ENCODE assay signal across 1 cellular context in the genomic region with DNA sequence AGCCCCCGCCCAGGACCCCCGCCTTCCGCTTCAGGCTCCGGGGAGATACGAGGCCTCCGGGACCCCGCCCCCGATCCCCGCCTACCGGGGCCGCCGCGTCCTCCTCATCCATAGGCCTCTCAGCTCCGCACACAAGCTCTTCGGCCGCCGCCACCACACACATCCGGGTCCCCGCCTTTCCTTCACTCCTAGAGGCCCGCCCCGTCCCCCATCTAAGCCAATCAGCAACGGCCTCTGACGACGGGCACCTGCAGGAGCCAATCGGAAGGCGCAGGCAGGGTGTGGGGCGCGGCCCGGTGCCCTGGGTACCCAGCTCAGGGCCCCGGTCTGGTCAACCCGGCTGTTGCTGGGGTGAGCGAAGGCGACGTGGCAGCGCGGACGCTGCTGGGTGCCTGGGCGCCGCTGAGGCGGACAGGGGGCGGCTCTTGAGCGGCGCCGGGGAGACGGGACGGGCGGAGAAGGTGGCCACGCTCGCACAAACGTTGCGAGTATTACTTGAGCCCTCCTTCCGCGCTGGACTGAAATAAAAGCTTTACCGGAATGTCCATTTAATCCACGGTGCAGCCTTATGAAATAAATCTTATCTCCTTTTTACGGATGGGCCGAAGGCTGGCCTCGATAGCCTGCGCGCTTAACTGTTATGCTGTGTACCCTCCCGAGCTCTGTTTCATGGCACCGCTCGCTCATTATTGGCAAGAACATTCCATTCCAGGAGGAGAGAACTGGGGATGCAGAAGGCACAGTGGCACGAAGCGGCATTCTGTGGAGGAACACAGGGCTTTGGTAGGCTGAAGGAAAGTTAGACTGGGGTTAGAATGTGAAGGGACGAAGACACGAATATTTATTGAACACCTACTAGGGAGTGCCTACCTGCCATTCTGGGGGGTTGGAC.
A peak's percentile ranks its signal among the peaks of the same experiment; 100 is the strongest.
TF ChIP-seq lines count a peak whose summit lies in the region.

A gene with protein sequence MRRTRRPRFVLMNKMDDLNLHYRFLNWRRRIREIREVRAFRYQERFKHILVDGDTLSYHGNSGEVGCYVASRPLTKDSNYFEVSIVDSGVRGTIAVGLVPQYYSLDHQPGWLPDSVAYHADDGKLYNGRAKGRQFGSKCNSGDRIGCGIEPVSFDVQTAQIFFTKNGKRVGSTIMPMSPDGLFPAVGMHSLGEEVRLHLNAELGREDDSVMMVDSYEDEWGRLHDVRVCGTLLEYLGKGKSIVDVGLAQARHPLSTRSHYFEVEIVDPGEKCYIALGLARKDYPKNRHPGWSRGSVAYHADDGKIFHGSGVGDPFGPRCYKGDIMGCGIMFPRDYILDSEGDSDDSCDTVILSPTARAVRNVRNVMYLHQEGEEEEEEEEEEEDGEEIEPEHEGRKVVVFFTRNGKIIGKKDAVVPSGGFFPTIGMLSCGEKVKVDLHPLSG (minus strand): TSS at position 165 of the 892 bp plus-strand sequence. CDS start 57 bp downstream, at position 108.

TF ChIP-seq in HepG2, 621 proteins besides CTCF, POLR2A, EP300 and RAD21 (continued from another document and continues in another):
- TF ChIP-seq, protein P1, sequence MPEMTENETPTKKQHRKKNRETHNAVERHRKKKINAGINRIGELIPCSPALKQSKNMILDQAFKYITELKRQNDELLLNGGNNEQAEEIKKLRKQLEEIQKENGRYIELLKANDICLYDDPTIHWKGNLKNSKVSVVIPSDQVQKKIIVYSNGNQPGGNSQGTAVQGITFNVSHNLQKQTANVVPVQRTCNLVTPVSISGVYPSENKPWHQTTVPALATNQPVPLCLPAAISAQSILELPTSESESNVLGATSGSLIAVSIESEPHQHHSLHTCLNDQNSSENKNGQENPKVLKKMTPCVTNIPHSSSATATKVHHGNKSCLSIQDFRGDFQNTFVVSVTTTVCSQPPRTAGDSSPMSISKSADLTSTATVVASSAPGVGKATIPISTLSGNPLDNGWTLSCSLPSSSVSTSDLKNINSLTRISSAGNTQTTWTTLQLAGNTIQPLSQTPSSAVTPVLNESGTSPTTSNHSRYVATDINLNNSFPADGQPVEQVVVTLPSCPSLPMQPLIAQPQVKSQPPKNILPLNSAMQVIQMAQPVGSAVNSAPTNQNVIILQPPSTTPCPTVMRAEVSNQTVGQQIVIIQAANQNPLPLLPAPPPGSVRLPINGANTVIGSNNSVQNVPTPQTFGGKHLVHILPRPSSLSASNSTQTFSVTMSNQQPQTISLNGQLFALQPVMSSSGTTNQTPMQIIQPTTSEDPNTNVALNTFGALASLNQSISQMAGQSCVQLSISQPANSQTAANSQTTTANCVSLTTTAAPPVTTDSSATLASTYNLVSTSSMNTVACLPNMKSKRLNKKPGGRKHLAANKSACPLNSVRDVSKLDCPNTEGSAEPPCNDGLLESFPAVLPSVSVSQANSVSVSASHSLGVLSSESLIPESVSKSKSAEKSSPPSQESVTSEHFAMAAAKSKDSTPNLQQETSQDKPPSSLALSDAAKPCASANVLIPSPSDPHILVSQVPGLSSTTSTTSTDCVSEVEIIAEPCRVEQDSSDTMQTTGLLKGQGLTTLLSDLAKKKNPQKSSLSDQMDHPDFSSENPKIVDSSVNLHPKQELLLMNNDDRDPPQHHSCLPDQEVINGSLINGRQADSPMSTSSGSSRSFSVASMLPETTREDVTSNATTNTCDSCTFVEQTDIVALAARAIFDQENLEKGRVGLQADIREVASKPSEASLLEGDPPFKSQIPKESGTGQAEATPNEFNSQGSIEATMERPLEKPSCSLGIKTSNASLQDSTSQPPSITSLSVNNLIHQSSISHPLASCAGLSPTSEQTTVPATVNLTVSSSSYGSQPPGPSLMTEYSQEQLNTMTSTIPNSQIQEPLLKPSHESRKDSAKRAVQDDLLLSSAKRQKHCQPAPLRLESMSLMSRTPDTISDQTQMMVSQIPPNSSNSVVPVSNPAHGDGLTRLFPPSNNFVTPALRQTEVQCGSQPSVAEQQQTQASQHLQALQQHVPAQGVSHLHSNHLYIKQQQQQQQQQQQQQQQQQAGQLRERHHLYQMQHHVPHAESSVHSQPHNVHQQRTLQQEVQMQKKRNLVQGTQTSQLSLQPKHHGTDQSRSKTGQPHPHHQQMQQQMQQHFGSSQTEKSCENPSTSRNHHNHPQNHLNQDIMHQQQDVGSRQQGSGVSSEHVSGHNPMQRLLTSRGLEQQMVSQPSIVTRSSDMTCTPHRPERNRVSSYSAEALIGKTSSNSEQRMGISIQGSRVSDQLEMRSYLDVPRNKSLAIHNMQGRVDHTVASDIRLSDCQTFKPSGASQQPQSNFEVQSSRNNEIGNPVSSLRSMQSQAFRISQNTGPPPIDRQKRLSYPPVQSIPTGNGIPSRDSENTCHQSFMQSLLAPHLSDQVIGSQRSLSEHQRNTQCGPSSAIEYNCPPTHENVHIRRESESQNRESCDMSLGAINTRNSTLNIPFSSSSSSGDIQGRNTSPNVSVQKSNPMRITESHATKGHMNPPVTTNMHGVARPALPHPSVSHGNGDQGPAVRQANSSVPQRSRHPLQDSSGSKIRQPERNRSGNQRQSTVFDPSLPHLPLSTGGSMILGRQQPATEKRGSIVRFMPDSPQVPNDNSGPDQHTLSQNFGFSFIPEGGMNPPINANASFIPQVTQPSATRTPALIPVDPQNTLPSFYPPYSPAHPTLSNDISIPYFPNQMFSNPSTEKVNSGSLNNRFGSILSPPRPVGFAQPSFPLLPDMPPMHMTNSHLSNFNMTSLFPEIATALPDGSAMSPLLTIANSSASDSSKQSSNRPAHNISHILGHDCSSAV (CRISPR knock-in tag; IDR thresholded peaks at IDR 0.05; ENCODE audit: borderline replicate concordance): no peak
- TF ChIP-seq, protein P2, sequence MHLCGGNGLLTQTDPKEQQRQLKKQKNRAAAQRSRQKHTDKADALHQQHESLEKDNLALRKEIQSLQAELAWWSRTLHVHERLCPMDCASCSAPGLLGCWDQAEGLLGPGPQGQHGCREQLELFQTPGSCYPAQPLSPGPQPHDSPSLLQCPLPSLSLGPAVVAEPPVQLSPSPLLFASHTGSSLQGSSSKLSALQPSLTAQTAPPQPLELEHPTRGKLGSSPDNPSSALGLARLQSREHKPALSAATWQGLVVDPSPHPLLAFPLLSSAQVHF (CRISPR knock-in tag; IDR thresholded peaks at IDR 0.05): no peak
- TF ChIP-seq NCOA1 (CRISPR knock-in tag; IDR thresholded peaks at IDR 0.05) (no peak), ZNF75D (CRISPR knock-in tag; IDR thresholded peaks at IDR 0.05; ENCODE audit: borderline replicate concordance) (no peak), ZFP36L1 (CRISPR knock-in tag; IDR thresholded peaks at IDR 0.05) (0 out of 2 replicates have a peak, but pooled peaks have one; percentile 14), FOXA3 (CRISPR knock-in tag; IDR thresholded peaks at IDR 0.05) (0 out of 2 replicates have a peak, but pooled peaks have one; percentile 30), MTF1 (CRISPR knock-in tag; IDR thresholded peaks at IDR 0.05) (no peak), CC2D1A (CRISPR knock-in tag; IDR thresholded peaks at IDR 0.05) (no peak), ZNF709 (CRISPR knock-in tag; IDR thresholded peaks at IDR 0.05) (peak; percentile 92), ZKSCAN8 (CRISPR knock-in tag; IDR thresholded peaks at IDR 0.05; ENCODE audit: borderline replicate concordance) (no peak), ZNF556 (CRISPR knock-in tag; IDR thresholded peaks at IDR 0.05; ENCODE audit: borderline replicate concordance) (no peak), NBN (conservative IDR thresholded peaks at IDR 0.05) (no peak), FOXP1 (IDR thresholded peaks at IDR 0.05) (no peak), FOXP1 (CRISPR knock-in tag; IDR thresholded peaks at IDR 0.05) (no peak), ZSCAN9 (CRISPR knock-in tag; IDR thresholded peaks at IDR 0.05; ENCODE audit: borderline replicate concordance) (peak; percentile 60; the same call in 1 of the 2 replicates), NFE2 (CRISPR knock-in tag; IDR thresholded peaks at IDR 0.05) (no peak), SOX5 (CRISPR knock-in tag; IDR thresholded peaks at IDR 0.05; ENCODE audit: borderline replicate concordance) (no peak; the same call in 1 of the 2 replicates), NR2F6 (IDR thresholded peaks at IDR 0.05) (no peak), NR2F6 (CRISPR knock-in tag; IDR thresholded peaks at IDR 0.05) (no peak; the same call in 1 of the 2 replicates), HDAC1 (CRISPR knock-in tag; IDR thresholded peaks at IDR 0.05) (peak; percentile 83), FOXJ3 (CRISPR knock-in tag; IDR thresholded peaks at IDR 0.05; ENCODE audit: borderline replicate concordance) (no peak), ELF3 (CRISPR knock-in tag; IDR thresholded peaks at IDR 0.05) (peak; percentile 30; the same call in 1 of the 2 replicates), GTF3A (CRISPR knock-in tag; conservative IDR thresholded peaks at IDR 0.05) (no peak), ZNF773 (CRISPR knock-in tag; IDR thresholded peaks at IDR 0.05; ENCODE audit: borderline replicate concordance) (peak; percentile 83; the same call in 1 of the 2 replicates), ZNF121 (CRISPR knock-in tag; IDR thresholded peaks at IDR 0.05) (no peak)
- TF ChIP-seq, protein P3, sequence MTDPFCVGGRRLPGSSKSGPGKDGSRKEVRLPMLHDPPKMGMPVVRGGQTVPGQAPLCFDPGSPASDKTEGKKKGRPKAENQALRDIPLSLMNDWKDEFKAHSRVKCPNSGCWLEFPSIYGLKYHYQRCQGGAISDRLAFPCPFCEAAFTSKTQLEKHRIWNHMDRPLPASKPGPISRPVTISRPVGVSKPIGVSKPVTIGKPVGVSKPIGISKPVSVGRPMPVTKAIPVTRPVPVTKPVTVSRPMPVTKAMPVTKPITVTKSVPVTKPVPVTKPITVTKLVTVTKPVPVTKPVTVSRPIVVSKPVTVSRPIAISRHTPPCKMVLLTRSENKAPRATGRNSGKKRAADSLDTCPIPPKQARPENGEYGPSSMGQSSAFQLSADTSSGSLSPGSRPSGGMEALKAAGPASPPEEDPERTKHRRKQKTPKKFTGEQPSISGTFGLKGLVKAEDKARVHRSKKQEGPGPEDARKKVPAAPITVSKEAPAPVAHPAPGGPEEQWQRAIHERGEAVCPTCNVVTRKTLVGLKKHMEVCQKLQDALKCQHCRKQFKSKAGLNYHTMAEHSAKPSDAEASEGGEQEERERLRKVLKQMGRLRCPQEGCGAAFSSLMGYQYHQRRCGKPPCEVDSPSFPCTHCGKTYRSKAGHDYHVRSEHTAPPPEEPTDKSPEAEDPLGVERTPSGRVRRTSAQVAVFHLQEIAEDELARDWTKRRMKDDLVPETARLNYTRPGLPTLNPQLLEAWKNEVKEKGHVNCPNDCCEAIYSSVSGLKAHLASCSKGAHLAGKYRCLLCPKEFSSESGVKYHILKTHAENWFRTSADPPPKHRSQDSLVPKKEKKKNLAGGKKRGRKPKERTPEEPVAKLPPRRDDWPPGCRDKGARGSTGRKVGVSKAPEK (CRISPR knock-in tag; IDR thresholded peaks at IDR 0.05; ENCODE audit: borderline replicate concordance): no peak
- TF ChIP-seq, protein P4, sequence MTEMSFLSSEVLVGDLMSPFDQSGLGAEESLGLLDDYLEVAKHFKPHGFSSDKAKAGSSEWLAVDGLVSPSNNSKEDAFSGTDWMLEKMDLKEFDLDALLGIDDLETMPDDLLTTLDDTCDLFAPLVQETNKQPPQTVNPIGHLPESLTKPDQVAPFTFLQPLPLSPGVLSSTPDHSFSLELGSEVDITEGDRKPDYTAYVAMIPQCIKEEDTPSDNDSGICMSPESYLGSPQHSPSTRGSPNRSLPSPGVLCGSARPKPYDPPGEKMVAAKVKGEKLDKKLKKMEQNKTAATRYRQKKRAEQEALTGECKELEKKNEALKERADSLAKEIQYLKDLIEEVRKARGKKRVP (CRISPR knock-in tag; IDR thresholded peaks at IDR 0.05): 0 out of 4 replicates have a peak, but pooled peaks of 1 of the 2 experiments have one; percentile 14
- TF ChIP-seq, protein P5, sequence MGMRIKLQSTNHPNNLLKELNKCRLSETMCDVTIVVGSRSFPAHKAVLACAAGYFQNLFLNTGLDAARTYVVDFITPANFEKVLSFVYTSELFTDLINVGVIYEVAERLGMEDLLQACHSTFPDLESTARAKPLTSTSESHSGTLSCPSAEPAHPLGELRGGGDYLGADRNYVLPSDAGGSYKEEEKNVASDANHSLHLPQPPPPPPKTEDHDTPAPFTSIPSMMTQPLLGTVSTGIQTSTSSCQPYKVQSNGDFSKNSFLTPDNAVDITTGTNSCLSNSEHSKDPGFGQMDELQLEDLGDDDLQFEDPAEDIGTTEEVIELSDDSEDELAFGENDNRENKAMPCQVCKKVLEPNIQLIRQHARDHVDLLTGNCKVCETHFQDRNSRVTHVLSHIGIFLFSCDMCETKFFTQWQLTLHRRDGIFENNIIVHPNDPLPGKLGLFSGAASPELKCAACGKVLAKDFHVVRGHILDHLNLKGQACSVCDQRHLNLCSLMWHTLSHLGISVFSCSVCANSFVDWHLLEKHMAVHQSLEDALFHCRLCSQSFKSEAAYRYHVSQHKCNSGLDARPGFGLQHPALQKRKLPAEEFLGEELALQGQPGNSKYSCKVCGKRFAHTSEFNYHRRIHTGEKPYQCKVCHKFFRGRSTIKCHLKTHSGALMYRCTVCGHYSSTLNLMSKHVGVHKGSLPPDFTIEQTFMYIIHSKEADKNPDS (CRISPR knock-in tag; IDR thresholded peaks at IDR 0.05): 0 out of 2 replicates have a peak, but pooled peaks have one; percentile 3
- TF ChIP-seq, protein P6, sequence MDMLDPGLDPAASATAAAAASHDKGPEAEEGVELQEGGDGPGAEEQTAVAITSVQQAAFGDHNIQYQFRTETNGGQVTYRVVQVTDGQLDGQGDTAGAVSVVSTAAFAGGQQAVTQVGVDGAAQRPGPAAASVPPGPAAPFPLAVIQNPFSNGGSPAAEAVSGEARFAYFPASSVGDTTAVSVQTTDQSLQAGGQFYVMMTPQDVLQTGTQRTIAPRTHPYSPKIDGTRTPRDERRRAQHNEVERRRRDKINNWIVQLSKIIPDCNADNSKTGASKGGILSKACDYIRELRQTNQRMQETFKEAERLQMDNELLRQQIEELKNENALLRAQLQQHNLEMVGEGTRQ (IDR thresholded peaks at IDR 0.05; ENCODE audit: low read depth, low read length): no peak
- TF ChIP-seq, protein P6 (CRISPR knock-in tag; IDR thresholded peaks at IDR 0.05; ENCODE audit: borderline replicate concordance): no peak
- TF ChIP-seq, protein P7, sequence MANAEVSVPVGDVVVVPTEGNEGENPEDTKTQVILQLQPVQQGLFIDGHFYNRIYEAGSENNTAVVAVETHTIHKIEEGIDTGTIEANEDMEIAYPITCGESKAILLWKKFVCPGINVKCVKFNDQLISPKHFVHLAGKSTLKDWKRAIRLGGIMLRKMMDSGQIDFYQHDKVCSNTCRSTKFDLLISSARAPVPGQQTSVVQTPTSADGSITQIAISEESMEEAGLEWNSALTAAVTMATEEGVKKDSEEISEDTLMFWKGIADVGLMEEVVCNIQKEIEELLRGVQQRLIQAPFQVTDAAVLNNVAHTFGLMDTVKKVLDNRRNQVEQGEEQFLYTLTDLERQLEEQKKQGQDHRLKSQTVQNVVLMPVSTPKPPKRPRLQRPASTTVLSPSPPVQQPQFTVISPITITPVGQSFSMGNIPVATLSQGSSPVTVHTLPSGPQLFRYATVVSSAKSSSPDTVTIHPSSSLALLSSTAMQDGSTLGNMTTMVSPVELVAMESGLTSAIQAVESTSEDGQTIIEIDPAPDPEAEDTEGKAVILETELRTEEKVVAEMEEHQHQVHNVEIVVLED (CRISPR knock-in tag; IDR thresholded peaks at IDR 0.05; ENCODE audit: borderline replicate concordance): peak; percentile 75; the same call in 1 of the 2 replicates
